Comparison of ENCODE assay signal across 25 cellular contexts in the genomic region with DNA sequence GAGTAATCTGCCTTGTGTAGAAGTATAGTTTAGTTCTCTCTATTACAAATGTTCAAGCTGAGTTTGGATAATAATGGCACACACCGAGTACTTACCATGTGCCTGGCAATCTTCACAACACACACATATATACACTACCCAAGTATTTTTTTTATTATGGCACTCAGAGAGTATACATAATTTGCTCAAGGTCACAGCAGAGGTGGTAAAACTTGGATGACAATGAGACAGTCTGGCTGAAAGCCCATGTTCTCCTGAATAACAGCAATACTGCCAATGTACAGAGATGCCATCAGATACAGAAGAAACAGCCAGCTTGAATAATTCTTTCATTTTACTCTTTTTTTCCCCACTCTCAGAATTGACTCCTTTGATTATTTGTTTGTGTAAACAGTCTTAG.
"Had no signal": no experiment of that assay in that cellular context is flagged by ENCODE, and none has a peak within 500 bp of the region (broad histone marks: within the 10 kb centered on the region; RNA-seq: fewer than 3 reads in every experiment).

No MANE protein-coding gene starts in this region.

- ATAC-seq: heart right ventricle; left cardiac atrium; left lung; lower lobe of right lung; naive thymus-derived CD4-positive, alpha-beta T cell; natural killer cell treated with Interleukin-12 subunit alpha and Interleukin-12 subunit beta and Interleukin-15 and Interleukin-18, amount 100 ng/mL, for 72 hours; right cardiac atrium; sciatic nerve; stimulated activated naive B cell treated with anti-CD40 and anti-IgM and Interleukin-4, amounts not matched to agents 10 μg/mL and 1 μg/mL and 100 μg/mL, for 72 hours; stimulated activated naive CD8-positive, alpha-beta T cell treated with anti-CD3 and anti-CD28 coated beads, Interleukin-15, Interleukin-2, amounts not matched to agents 100 U/mL and 50 U/mL, for 24 hours; upper lobe of right lung had no signal

- DNase-seq: heart right ventricle; kidney glomerular epithelial cell; left cardiac atrium; left lung; lower lobe of right lung; mammary epithelial cell; mesenchymal stem cell; naive thymus-derived CD4-positive, alpha-beta T cell; ovary; posterior cingulate gyrus; retina; right cardiac atrium; stimulated activated CD4-positive, alpha-beta T cell treated with anti-CD3 and anti-CD28 coated beads, Interleukin-12 subunit alpha, Interleukin-12 subunit beta, amount 100 ng/mL, for 4 hours; stimulated activated CD4-positive, alpha-beta T cell treated with anti-CD3 and anti-CD28 coated beads, Interleukin-15, amount 100 ng/mL, for 24 hours; stimulated activated CD4-positive, alpha-beta T cell treated with anti-CD3 and anti-CD28 coated beads, Interleukin-2, amount 100 ng/mL, for 24 hours; stimulated activated CD4-positive, alpha-beta T cell treated with anti-CD3 and anti-CD28 coated beads, Interleukin-4, amount 100 ng/mL, for 1 hour; stimulated activated naive B cell treated with anti-CD40 and anti-IgM and Interleukin-4, amounts not matched to agents 10 μg/mL and 1 μg/mL and 100 μg/mL, for 72 hours; stimulated activated naive CD8-positive, alpha-beta T cell treated with anti-CD3 and anti-CD28 coated beads, Interleukin-15, Interleukin-2, amounts not matched to agents 100 U/mL and 50 U/mL, for 24 hours; stomach; testis; thyroid gland; trophoblast cell; upper lobe of right lung had no signal
